ENCODE assay signal across 2 cellular contexts in genomic region chr20:63417213-63418120, GRCh38.
TF ChIP-seq lines count a peak whose summit lies in the region.

No MANE protein-coding gene starts in this region.

TF ChIP-seq in GM23338, 12 proteins besides CTCF, POLR2A, EP300 and RAD21:
- TF ChIP-seq JUNB (IDR thresholded peaks at IDR 0.05; ENCODE audit: unreplicated experiment) (no peak), EZH2phosphoT487 (IDR thresholded peaks at IDR 0.05; ENCODE audit: unreplicated experiment) (no peak), ZNF114 (CRISPR knock-in tag; IDR thresholded peaks at IDR 0.05) (no peak), ZNF462 (CRISPR knock-in tag; IDR thresholded peaks at IDR 0.05) (no peak), ZNF331 (CRISPR knock-in tag; IDR thresholded peaks at IDR 0.05; ENCODE audit: low read depth) (no peak), STAT1 (IDR thresholded peaks at IDR 0.05; ENCODE audit: unreplicated experiment) (no peak), REST (IDR thresholded peaks at IDR 0.05; ENCODE audit: unreplicated experiment) (no peak), POLR2AphosphoS5 (IDR thresholded peaks at IDR 0.05; ENCODE audit: low read depth) (no peak), ETS1 (IDR thresholded peaks at IDR 0.05) (no peak), CREB1 (CRISPR knock-in tag; IDR thresholded peaks at IDR 0.05; ENCODE audit: low read depth) (no peak), NANOG (IDR thresholded peaks at IDR 0.05; ENCODE audit: borderline replicate concordance) (no peak), EZH2 (IDR thresholded peaks at IDR 0.05; ENCODE audit: low read depth, unreplicated experiment) (no peak)
TF ChIP-seq in GM23338: peak in this region for 0.

TF ChIP-seq in H1, 55 proteins besides CTCF, POLR2A, EP300 and RAD21:
- no peak for TF ChIP-seq CREB1 (IDR thresholded peaks at IDR 0.05)
- TF ChIP-seq TEAD4 (IDR thresholded peaks at IDR 0.05; ENCODE audit: low read depth, low read length): peak; percentile 72
- peak; percentile 64 for TF ChIP-seq MAX (IDR thresholded peaks at IDR 0.05)
- TF ChIP-seq CTBP2 (IDR thresholded peaks at IDR 0.05; ENCODE audit: borderline replicate concordance, insufficient read depth, insufficient read length, low read length): no peak
- TF ChIP-seq SIRT6 (IDR thresholded peaks at IDR 0.05; ENCODE audit: low read length): no peak
- no peak for TF ChIP-seq USF2 (IDR thresholded peaks at IDR 0.05; ENCODE audit: low read length)
- no peak for TF ChIP-seq NRF1 (IDR thresholded peaks at IDR 0.05; ENCODE audit: low read depth, low read length)
- TF ChIP-seq GABPA (IDR thresholded peaks at IDR 0.05; ENCODE audit: borderline replicate concordance, insufficient read depth, low read length): peak; percentile 59; the same call in 1 of the 2 replicates
- TF ChIP-seq SP1 (IDR thresholded peaks at IDR 0.05; ENCODE audit: low read depth, low read length): no peak
